8 cellular contexts compared by ENCODE assay signal in genomic region chr16:81730090-81731051, GRCh38. TPM values are rescaled to one million over a fixed set of nuclear protein-coding genes. Genes with fewer than 3 reads are reported as not detected.
DNase-seq lines count a peak whose midpoint lies in the region; ATAC-seq and TF ChIP-seq lines count a peak whose summit lies in the region.

No MANE protein-coding gene starts in this region.

- peak; percentile 70 for ATAC-seq in GM19025 (IDR thresholded peaks at IDR 0.05; ENCODE audit: low read depth, unreplicated experiment)
- ATAC-seq in HG03354 (IDR thresholded peaks at IDR 0.05; ENCODE audit: poor library complexity, severe bottlenecking, unreplicated experiment), result peak; percentile 89

- peak; percentile 53 for TF ChIP-seq CTCF in epithelial cell of proximal tubule (conservative IDR thresholded peaks at IDR 0.05; ENCODE audit: low read depth, low read length)

- H3K4me1 ChIP-seq in mononuclear cell (ENCODE audit: insufficient read depth, low read length), result peaks cover 15% of the 10 kb centered on the region

- H3K27me3 ChIP-seq in mononuclear cell (ENCODE audit: insufficient read depth, low read length), result no peaks in the 10 kb centered on the region

- DNase-seq in AG08395 (ENCODE audit: low spot score), result peak; percentile 87
- DNase-seq in NCI-H526 (lab: John Stamatoyannopoulos, UW), result peak; percentile 88 to 92
- peak; percentile 34 for DNase-seq in activated T-cell treated with anti-CD3 and anti-CD28 coated beads for 24 hours (ENCODE audit: low read depth)
- peak; percentile 66 for DNase-seq in epithelial cell of proximal tubule (ENCODE audit: low read depth)
- DNase-seq in stimulated activated CD8-positive, alpha-beta memory T cell treated with anti-CD3 and anti-CD28 coated beads, Interleukin-4, amount 100 ng/mL, for 24 hours (ENCODE audit: low read depth), result peak; percentile 46

- H3K4me3 ChIP-seq in epithelial cell of proximal tubule (ENCODE audit: low read depth, low read length) (peak overlapping the region; percentile 50), mononuclear cell (ENCODE audit: low read length) (peak overlapping the region; percentile 27)

- no peaks in the 10 kb centered on the region for H3K9me3 ChIP-seq in mononuclear cell (ENCODE audit: low read depth, low read length)

RNA-seq across cellular contexts. Expression of gene PLCG2, which starts 48.7 kb away (rescaled TPM):
- total RNA-seq in epithelial cell of proximal tubule (0.58 and 2.5 TPM in 2 replicates), mononuclear cell (31.9 TPM)

Comparison
In these comparisons a context has a peak if more than half of its experiments do, and no peak if none do; other contexts are left out.
1. Peak in every context shown above with its lines: DNase-seq, ATAC-seq and H3K4me3 ChIP-seq.
2. DNase-seq: peak in every context shown above with its lines; median percentile 90 in NCI-H526; 87 in AG08395; 66 in epithelial cell of proximal tubule; 46 in stimulated activated CD8-positive, alpha-beta memory T cell treated with anti-CD3 and anti-CD28 coated beads, Interleukin-4, amount 100 ng/mL, for 24 hours; 34 in activated T-cell treated with anti-CD3 and anti-CD28 coated beads for 24 hours.